8 cellular contexts compared by ENCODE assay signal in genomic region chr1:247812637-247813036, GRCh38. TPM values are rescaled to one million over a fixed set of nuclear protein-coding genes. Genes with fewer than 3 reads are reported as not detected.
"Had no signal": no experiment of that assay in that cellular context is flagged by ENCODE, and none has a peak within 500 bp of the region (broad histone marks: within the 10 kb centered on the region; RNA-seq: fewer than 3 reads in every experiment).

No MANE protein-coding gene starts in this region.

- H3K4me3 ChIP-seq: GM12878 had no signal

- FAIRE-seq: GM12878, GM12891, GM12892, GM18507, GM19239 had no signal

- DNase-seq: GDM1, GF-D8 had no signal

- ATAC-seq: GM12878 had no signal

RNA-seq across cellular contexts. Expression of gene OR14A16, which starts 11.3 kb away (rescaled TPM):
- total RNA-seq: G401, GM12878 had no signal
- polyA plus RNA-seq: GM12878 had no signal

RNA-seq across cellular contexts. Expression of gene OR11L1, which starts 29.1 kb away (rescaled TPM):
- total RNA-seq: G401, GM12878 had no signal
- polyA plus RNA-seq: GM12878 had no signal

RNA-seq across cellular contexts. Expression of gene TRIM58, which starts 44.4 kb away (rescaled TPM):
- total RNA-seq: G401, GM12878 had no signal
- polyA plus RNA-seq: GM12878 had no signal

RNA-seq across cellular contexts. Expression of gene OR1C1, which starts 52.3 kb away (rescaled TPM):
- total RNA-seq: G401, GM12878 had no signal
- polyA plus RNA-seq: GM12878 had no signal
